In genomic region chr3:138174421-138175122, GRCh38 we compare ENCODE assay signal across 8 cellular contexts. TPM values are rescaled to one million over a fixed set of nuclear protein-coding genes. Genes with fewer than 3 reads are reported as not detected.
A peak's percentile ranks its signal among the peaks of the same experiment; 100 is the strongest.
DNase-seq lines count a peak whose midpoint lies in the region; ATAC-seq and TF ChIP-seq lines count a peak whose summit lies in the region.

Gene DBR1 (minus strand): TSS chr3:138174921. CDS start chr3:138174795, 126 bp downstream.

- peaks cover 16 to 22% of the 10 kb centered on the region in 2 donors for H3K36me3 Mint-ChIP-seq in CD14-positive monocyte

- H3K27ac Mint-ChIP-seq in CD14-positive monocyte, result peak within 1 kb of the TSS; percentile 86 to 96 (median 94)

- peaks cover 0 to 2% (median 0%) of the 10 kb centered on the region in 7 donors for H3K9me3 Mint-ChIP-seq in CD14-positive monocyte

- ATAC-seq in GM19372 (IDR thresholded peaks at IDR 0.05; ENCODE audit: low read depth, unreplicated experiment) (peak; percentile 82), HG03521 (IDR thresholded peaks at IDR 0.05; ENCODE audit: unreplicated experiment) (peak; percentile 84), left lobe of liver (peak; percentile 94)

- peaks cover 29% of the 10 kb centered on the region for H3K4me1 Mint-ChIP-seq in CD14-positive monocyte

- intact Hi-C loops in CD14-positive monocyte (cut with micrococcal nuclease), result no loop called here

- peak within 1 kb of the TSS; percentile 97 to 98 for H3K4me3 Mint-ChIP-seq in CD14-positive monocyte

- H3K27me3 Mint-ChIP-seq in CD14-positive monocyte (ENCODE audit: low read depth in 3 of 3), result peaks cover 0 to 8% (median 2%) of the 10 kb centered on the region in 3 donors

- peak; percentile 77 for DNase-seq in CD14-positive monocyte (ENCODE audit: low spot score)
- peak; percentile 86 for DNase-seq in NCI-H69 (lab: John Stamatoyannopoulos, UW)
- peak; percentile 52 to 73 for DNase-seq in activated CD4-positive, alpha-beta T cell treated with anti-CD3 and anti-CD28 coated beads, Interleukin-2, amount 50 U/mL, for 24 hours (ENCODE audit: low read depth in 1 of 2, low spot score in 1 of 2)
- DNase-seq in dermis blood vessel endothelial cell, result peak; percentile 83
- DNase-seq in left lobe of liver (ENCODE audit: low spot score), result peak; percentile 79
- DNase-seq in stimulated activated CD4-positive, alpha-beta T cell treated with anti-CD3 and anti-CD28 coated beads, Interleukin-2, amount 100 ng/mL, for 48 hours, result peak; percentile 66 to 71

- TF ChIP-seq CTCF in CD14-positive monocyte (IDR thresholded peaks at IDR 0.05), result no peak

RNA-seq across cellular contexts. Expression of gene DBR1, which starts in this region (rescaled TPM):
- 1 to 10 TPM; 4.8 to 7.5 TPM for polyA plus RNA-seq in CD14-positive monocyte
- total RNA-seq in dermis blood vessel endothelial cell, result 16.0 and 18.5 TPM in 2 replicates
- total RNA-seq in left lobe of liver, result 5.6 TPM

Comparison
In these comparisons a context has a peak if more than half of its experiments do, and no peak if none do; other contexts are left out.
1. Peak in every context shown above with its lines: DNase-seq and ATAC-seq.